In the genomic region with DNA sequence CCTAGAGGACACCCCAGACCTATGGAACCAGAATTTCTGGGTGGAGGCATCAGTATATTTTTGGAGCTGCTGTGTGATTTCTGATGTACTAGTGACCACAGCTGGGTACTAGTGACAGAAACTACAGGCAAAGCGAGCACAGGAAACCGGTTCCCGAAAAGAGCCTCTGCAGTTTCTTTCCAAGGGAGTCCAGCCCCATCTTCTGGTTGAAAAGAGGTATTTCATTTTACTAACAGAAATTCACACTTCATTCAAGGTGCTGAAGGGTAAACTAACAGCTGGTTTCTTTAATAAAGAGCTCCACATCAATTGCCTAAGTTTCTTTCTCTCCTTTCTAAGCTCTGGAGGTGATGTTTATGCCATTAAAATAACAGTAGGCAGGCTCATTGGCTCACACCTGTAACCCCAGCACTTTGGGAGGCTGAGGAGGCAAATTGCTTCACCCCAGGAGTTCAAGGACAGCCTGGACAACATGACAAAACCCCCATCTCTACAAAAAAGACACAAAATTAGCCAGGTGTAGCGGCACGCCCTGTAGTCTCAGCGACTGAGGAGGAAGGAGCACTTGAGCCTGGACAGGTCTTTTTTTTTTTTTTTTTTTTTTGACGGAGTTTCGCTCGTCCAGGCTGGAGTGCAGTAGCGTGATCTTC, we compare ENCODE assay signal across 1 cellular context.
A peak's percentile ranks its signal among the peaks of the same experiment; 100 is the strongest.
TF ChIP-seq lines count a peak whose summit lies in the region.

No MANE protein-coding gene starts in this region.

TF ChIP-seq in GM12878, 131 proteins besides CTCF, POLR2A, EP300 and RAD21:
- peak; percentile 47; the same call in 1 of the 2 replicates for TF ChIP-seq SMC3 (IDR thresholded peaks at IDR 0.05; ENCODE audit: borderline replicate concordance, low read length)
- no peak for TF ChIP-seq BACH1 (IDR thresholded peaks at IDR 0.05; ENCODE audit: borderline replicate concordance)
